Comparison of ENCODE assay signal across 28 cellular contexts in genomic region chr2:154706660-154707059, GRCh38. TPM values are rescaled to one million over a fixed set of nuclear protein-coding genes. Genes with fewer than 3 reads are reported as not detected.
"Had no signal": no experiment of that assay in that cellular context is flagged by ENCODE, and none has a peak within 500 bp of the region (broad histone marks: within the 10 kb centered on the region; RNA-seq: fewer than 3 reads in every experiment).

No MANE protein-coding gene starts in this region.

- H3K27ac ChIP-seq: breast epithelium, colonic mucosa, esophagus muscularis mucosa, gastrocnemius medialis, left ventricle myocardium inferior, thoracic aorta had no signal

- H3K36me3 Mint-ChIP-seq: activated naive CD8-positive, alpha-beta T cell treated with anti-CD3 and anti-CD28 coated beads for 36 hours; mesothelial cell of epicardium; natural killer cell; type B pancreatic cell had no signal

- H3K9me3 ChIP-seq: breast epithelium, colonic mucosa, esophagus muscularis mucosa, gastrocnemius medialis, left ventricle myocardium inferior, thoracic aorta had no signal

- H3K27ac Mint-ChIP-seq: activated naive CD8-positive, alpha-beta T cell treated with anti-CD3 and anti-CD28 coated beads for 36 hours; activated T-cell treated with anti-CD3 and anti-CD28 coated beads, Interleukin-2, amount 50 U/mL, for 24 hours; activated T-helper 2 cell treated with anti-CD3 and anti-CD28 coated beads, Interferon-gamma antibody, Interleukin-2, Interleukin-4, amounts not matched to agents 10 μg/mL and 5 μg/mL and 100 μg/mL, durations not matched to agents 14 hours and 24 hours and 36 hours; effector memory CD8-positive, alpha-beta T cell; mesothelial cell of epicardium; natural killer cell; T-helper 2 cell treated with Interferon-gamma antibody and Interleukin-4, amounts not matched to agents 5 μg/mL and 100 μg/mL, for 36 hours; type B pancreatic cell had no signal

- H3K9me3 Mint-ChIP-seq: activated naive CD8-positive, alpha-beta T cell treated with anti-CD3 and anti-CD28 coated beads for 36 hours; activated T-helper 2 cell treated with anti-CD3 and anti-CD28 coated beads, Interferon-gamma antibody, Interleukin-2, Interleukin-4, amounts not matched to agents 10 μg/mL and 5 μg/mL and 100 μg/mL, durations not matched to agents 14 hours and 24 hours and 36 hours; mesothelial cell of epicardium; T-helper 2 cell treated with Interferon-gamma antibody and Interleukin-4, amounts not matched to agents 5 μg/mL and 100 μg/mL, for 36 hours; type B pancreatic cell had no signal

- FAIRE-seq: astrocyte had no signal

- H3K4me3 Mint-ChIP-seq: activated naive CD8-positive, alpha-beta T cell treated with anti-CD3 and anti-CD28 coated beads for 36 hours; activated T-cell treated with anti-CD3 and anti-CD28 coated beads, Interleukin-2, amount 50 U/mL, for 24 hours; central memory CD8-positive, alpha-beta T cell; effector memory CD8-positive, alpha-beta T cell; mesothelial cell of epicardium; natural killer cell; T-helper 2 cell treated with Interferon-gamma antibody and Interleukin-4, amounts not matched to agents 5 μg/mL and 100 μg/mL, for 36 hours; type B pancreatic cell had no signal

- DNase-seq: activated CD4-positive, alpha-beta T cell treated with anti-CD3 and anti-CD28 coated beads for 1 hour; activated CD8-positive, alpha-beta memory T cell treated with anti-CD3 and anti-CD28 coated beads for 24 hours; activated CD8-positive, alpha-beta memory T cell treated with anti-CD3 and anti-CD28 coated beads, Interleukin-2, amount 50 U/mL, for 4 hours; activated naive CD4-positive, alpha-beta T cell treated with Interleukin-2 at 50 U/mL for 16 hours; activated naive CD8-positive, alpha-beta T cell treated with anti-CD3 and anti-CD28 coated beads for 36 hours; activated T-cell treated with anti-CD3 and anti-CD28 coated beads, Interleukin-2, amount 50 U/mL, for 24 hours; colonic mucosa; dorsolateral prefrontal cortex; effector memory CD8-positive, alpha-beta T cell; gastrocnemius medialis; hippocampal formation; kidney glomerular epithelial cell; left ventricle myocardium inferior; mammary epithelial cell; natural killer cell; stimulated activated CD4-positive, alpha-beta T cell treated with anti-CD3 and anti-CD28 coated beads, Interleukin-4, amount 100 ng/mL, for 1 hour; stimulated activated naive CD4-positive, alpha-beta T cell treated with Interleukin-2 at 50 U/mL for 16 hours had no signal

- H3K27me3 Mint-ChIP-seq: activated T-cell treated with anti-CD3 and anti-CD28 coated beads, Interleukin-2, amount 50 U/mL, for 24 hours; central memory CD8-positive, alpha-beta T cell; effector memory CD8-positive, alpha-beta T cell had no signal

- H3K4me2 ChIP-seq: smooth muscle cell had no signal

- H3K4me1 ChIP-seq: breast epithelium, colonic mucosa, gastrocnemius medialis, left ventricle myocardium inferior had no signal

- H3K4me3 ChIP-seq: breast epithelium, colonic mucosa, esophagus muscularis mucosa, gastrocnemius medialis, left ventricle myocardium inferior, smooth muscle cell, thoracic aorta had no signal

- H3K36me3 ChIP-seq: breast epithelium, colonic mucosa, esophagus muscularis mucosa, gastrocnemius medialis, left ventricle myocardium inferior, thoracic aorta had no signal

- H3K4me1 Mint-ChIP-seq: activated naive CD8-positive, alpha-beta T cell treated with anti-CD3 and anti-CD28 coated beads for 36 hours; central memory CD8-positive, alpha-beta T cell; mesothelial cell of epicardium; natural killer cell had no signal

- H3K27me3 ChIP-seq: breast epithelium, colonic mucosa, dorsolateral prefrontal cortex, esophagus muscularis mucosa, gastrocnemius medialis had no signal

RNA-seq across cellular contexts. Expression of gene KCNJ3, which starts 8.2 kb away (rescaled TPM):
- total RNA-seq: activated naive CD8-positive, alpha-beta T cell treated with anti-CD3 and anti-CD28 coated beads for 36 hours; activated T-helper 2 cell treated with anti-CD3 and anti-CD28 coated beads, Interferon-gamma antibody, Interleukin-2, Interleukin-4, amounts not matched to agents 10 μg/mL and 5 μg/mL and 100 μg/mL, durations not matched to agents 14 hours and 24 hours and 36 hours; astrocyte; mammary epithelial cell; natural killer cell; osteoblast had no signal
- polyA plus RNA-seq: mammary epithelial cell, smooth muscle cell had no signal
